ENCODE assay signal across 1 cellular context in genomic region chr21:43311303-43311817, GRCh38.
A peak's percentile ranks its signal among the peaks of the same experiment; 100 is the strongest.
TF ChIP-seq lines count a peak whose summit lies in the region.

No MANE protein-coding gene starts in this region.

TF ChIP-seq in HepG2, 621 proteins besides CTCF, POLR2A, EP300 and RAD21 (continued from another document and continues in another):
- TF ChIP-seq ZNF646 (CRISPR knock-in tag; IDR thresholded peaks at IDR 0.05), result no peak
- no peak for TF ChIP-seq FUBP1 (CRISPR knock-in tag; IDR thresholded peaks at IDR 0.05; ENCODE audit: borderline replicate concordance)
- no peak for TF ChIP-seq RFX3 (CRISPR knock-in tag; IDR thresholded peaks at IDR 0.05)
- TF ChIP-seq SRSF1 (optimal IDR thresholded peaks at IDR 0.05; ENCODE audit: low read depth, low read length), result no peak
- TF ChIP-seq TAF15 (IDR thresholded peaks at IDR 0.05; ENCODE audit: low read depth, low read length, poor library complexity, severe bottlenecking), result no peak
- TF ChIP-seq THYN1 (CRISPR knock-in tag; IDR thresholded peaks at IDR 0.05; ENCODE audit: borderline replicate concordance, low read depth), result no peak
- TF ChIP-seq ERF (CRISPR knock-in tag; IDR thresholded peaks at IDR 0.05), result no peak
- peak; percentile 94 for TF ChIP-seq HNF4A (CRISPR knock-in tag; IDR thresholded peaks at IDR 0.05)
- no peak for TF ChIP-seq KAT7 (CRISPR knock-in tag; IDR thresholded peaks at IDR 0.05; ENCODE audit: borderline replicate concordance)
- no peak for TF ChIP-seq ZMAT5 (CRISPR knock-in tag; IDR thresholded peaks at IDR 0.05; ENCODE audit: borderline replicate concordance, low read depth)
- peak; percentile 42; the same call in 1 of the 2 replicates for TF ChIP-seq THAP9 (CRISPR knock-in tag; IDR thresholded peaks at IDR 0.05; ENCODE audit: borderline replicate concordance)
- TF ChIP-seq GPBP1L1 (CRISPR knock-in tag; IDR thresholded peaks at IDR 0.05), result no peak
- no peak for TF ChIP-seq U2AF2 (IDR thresholded peaks at IDR 0.05; ENCODE audit: low read depth, low read length)
- no peak for TF ChIP-seq SMARCE1 (IDR thresholded peaks at IDR 0.05; ENCODE audit: borderline replicate concordance)
- TF ChIP-seq HNRNPK (IDR thresholded peaks at IDR 0.05; ENCODE audit: low read depth, low read length, poor library complexity, severe bottlenecking), result no peak
- no peak for TF ChIP-seq AFF4 (CRISPR knock-in tag; IDR thresholded peaks at IDR 0.05)
- no peak for TF ChIP-seq DPF2 (CRISPR knock-in tag; IDR thresholded peaks at IDR 0.05; ENCODE audit: borderline replicate concordance, low read depth)
- no peak for TF ChIP-seq TOPORS (CRISPR knock-in tag; IDR thresholded peaks at IDR 0.05)
- TF ChIP-seq, protein P1, sequence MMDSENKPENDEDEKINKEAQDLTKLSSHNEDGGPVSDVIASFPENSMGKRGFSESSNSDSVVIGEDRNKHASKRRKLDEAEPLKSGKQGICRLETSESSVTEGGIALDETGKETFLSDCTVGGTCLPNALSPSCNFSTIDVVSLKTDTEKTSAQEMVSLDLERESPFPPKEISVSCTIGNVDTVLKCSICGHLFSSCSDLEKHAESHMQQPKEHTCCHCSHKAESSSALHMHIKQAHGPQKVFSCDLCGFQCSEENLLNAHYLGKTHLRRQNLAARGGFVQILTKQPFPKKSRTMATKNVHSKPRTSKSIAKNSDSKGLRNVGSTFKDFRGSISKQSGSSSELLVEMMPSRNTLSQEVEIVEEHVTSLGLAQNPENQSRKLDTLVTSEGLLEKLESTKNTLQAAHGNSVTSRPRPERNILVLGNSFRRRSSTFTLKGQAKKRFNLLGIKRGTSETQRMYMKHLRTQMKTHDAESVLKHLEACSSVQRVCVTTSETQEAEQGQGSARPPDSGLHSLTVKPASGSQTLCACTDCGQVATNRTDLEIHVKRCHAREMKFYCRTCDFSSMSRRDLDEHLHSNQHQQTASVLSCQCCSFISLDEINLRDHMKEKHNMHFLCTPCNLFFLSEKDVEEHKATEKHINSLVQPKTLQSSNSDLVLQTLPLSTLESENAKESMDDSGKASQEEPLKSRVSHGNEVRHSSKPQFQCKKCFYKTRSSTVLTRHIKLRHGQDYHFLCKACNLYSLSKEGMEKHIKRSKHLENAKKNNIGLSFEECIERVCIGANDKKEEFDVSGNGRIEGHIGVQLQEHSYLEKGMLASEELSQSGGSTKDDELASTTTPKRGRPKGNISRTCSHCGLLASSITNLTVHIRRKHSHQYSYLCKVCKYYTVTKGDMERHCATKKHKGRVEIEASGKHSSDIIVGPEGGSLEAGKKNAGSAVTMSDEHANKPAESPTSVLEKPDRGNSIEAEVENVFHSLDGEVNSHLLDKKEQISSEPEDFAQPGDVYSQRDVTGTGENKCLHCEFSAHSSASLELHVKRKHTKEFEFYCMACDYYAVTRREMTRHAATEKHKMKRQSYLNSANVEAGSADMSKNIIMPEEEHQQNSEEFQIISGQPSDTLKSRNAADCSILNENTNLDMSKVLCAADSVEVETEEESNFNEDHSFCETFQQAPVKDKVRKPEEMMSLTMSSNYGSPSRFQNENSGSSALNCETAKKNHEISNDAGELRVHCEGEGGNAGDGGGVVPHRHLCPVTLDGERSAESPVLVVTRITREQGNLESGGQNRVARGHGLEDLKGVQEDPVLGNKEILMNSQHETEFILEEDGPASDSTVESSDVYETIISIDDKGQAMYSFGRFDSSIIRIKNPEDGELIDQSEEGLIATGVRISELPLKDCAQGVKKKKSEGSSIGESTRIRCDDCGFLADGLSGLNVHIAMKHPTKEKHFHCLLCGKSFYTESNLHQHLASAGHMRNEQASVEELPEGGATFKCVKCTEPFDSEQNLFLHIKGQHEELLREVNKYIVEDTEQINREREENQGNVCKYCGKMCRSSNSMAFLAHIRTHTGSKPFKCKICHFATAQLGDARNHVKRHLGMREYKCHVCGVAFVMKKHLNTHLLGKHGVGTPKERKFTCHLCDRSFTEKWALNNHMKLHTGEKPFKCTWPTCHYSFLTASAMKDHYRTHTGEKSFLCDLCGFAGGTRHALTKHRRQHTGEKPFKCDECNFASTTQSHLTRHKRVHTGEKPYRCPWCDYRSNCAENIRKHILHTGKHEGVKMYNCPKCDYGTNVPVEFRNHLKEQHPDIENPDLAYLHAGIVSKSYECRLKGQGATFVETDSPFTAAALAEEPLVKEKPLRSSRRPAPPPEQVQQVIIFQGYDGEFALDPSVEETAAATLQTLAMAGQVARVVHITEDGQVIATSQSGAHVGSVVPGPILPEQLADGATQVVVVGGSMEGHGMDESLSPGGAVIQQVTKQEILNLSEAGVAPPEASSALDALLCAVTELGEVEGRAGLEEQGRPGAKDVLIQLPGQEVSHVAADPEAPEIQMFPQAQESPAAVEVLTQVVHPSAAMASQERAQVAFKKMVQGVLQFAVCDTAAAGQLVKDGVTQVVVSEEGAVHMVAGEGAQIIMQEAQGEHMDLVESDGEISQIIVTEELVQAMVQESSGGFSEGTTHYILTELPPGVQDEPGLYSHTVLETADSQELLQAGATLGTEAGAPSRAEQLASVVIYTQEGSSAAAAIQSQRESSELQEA (CRISPR knock-in tag; IDR thresholded peaks at IDR 0.05; ENCODE audit: not compliant biosample characterization), result no peak
- TF ChIP-seq HOXA3 (CRISPR knock-in tag; IDR thresholded peaks at IDR 0.05), result peak; percentile 57; the same call in 1 of the 2 replicates
- no peak for TF ChIP-seq ZNF280B (CRISPR knock-in tag; IDR thresholded peaks at IDR 0.05; ENCODE audit: borderline replicate concordance)
- TF ChIP-seq ZNF501 (CRISPR knock-in tag; IDR thresholded peaks at IDR 0.05), result peak; percentile 54; the same call in 1 of the 2 replicates
